In the genomic region with DNA sequence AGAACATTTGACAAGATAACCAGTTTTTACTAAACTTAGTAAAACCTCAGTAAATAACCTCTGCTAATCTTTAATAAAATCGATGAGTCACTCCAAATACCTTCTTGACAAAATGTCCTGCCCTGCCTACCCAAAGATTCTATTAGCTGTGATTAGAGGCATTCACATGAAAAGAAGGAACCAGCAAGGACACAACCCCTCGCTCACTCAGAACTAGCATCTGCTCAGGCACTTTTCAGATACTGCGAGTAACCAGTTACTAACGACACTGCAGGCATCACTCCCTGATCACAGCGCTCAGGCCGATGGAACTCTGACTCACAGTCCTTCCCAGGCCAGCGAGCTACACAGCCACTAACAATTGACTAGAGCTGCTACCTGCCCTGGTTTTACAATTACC, we compare ENCODE assay signal across 1 cellular context.
A peak's percentile ranks its signal among the peaks of the same experiment; 100 is the strongest.
TF ChIP-seq lines count a peak whose summit lies in the region.

No MANE protein-coding gene starts in this region.

TF ChIP-seq in SK-N-SH, 30 proteins besides CTCF, POLR2A, EP300 and RAD21:
- TF ChIP-seq RXRA (IDR thresholded peaks at IDR 0.05; ENCODE audit: borderline replicate concordance, low read depth) (no peak), MEF2A (IDR thresholded peaks at IDR 0.05; ENCODE audit: borderline replicate concordance, low read depth) (no peak), GATA2 (CRISPR knock-in tag; IDR thresholded peaks at IDR 0.05) (no peak), JUND (IDR thresholded peaks at IDR 0.05) (peak; percentile 73), RCOR1 (IDR thresholded peaks at IDR 0.05; ENCODE audit: low read length) (no peak), FOSL2 (IDR thresholded peaks at IDR 0.05; ENCODE audit: borderline replicate concordance, low read depth) (peak; percentile 52; the same call in 1 of the 2 replicates), TEAD4 (IDR thresholded peaks at IDR 0.05; ENCODE audit: borderline replicate concordance, insufficient read depth) (no peak), YY1 (IDR thresholded peaks at IDR 0.05; ENCODE audit: low read depth) (no peak), EZH2phosphoT487 (IDR thresholded peaks at IDR 0.05; ENCODE audit: borderline replicate concordance, low read depth) (no peak), RFX5 (IDR thresholded peaks at IDR 0.05; ENCODE audit: low read length) (no peak), SIN3A (IDR thresholded peaks at IDR 0.05; ENCODE audit: borderline replicate concordance, low read depth, low read length) (no peak), ELF1 (IDR thresholded peaks at IDR 0.05) (no peak), TAF1 (IDR thresholded peaks at IDR 0.05; ENCODE audit: borderline replicate concordance, low read depth, low read length) (no peak; the same call in 1 of the 2 replicates), NRF1 (IDR thresholded peaks at IDR 0.05; ENCODE audit: low read depth, low read length) (no peak), CHD2 (IDR thresholded peaks at IDR 0.05; ENCODE audit: low read length, partially characterized antibody) (no peak)
- TF ChIP-seq, protein P1, sequence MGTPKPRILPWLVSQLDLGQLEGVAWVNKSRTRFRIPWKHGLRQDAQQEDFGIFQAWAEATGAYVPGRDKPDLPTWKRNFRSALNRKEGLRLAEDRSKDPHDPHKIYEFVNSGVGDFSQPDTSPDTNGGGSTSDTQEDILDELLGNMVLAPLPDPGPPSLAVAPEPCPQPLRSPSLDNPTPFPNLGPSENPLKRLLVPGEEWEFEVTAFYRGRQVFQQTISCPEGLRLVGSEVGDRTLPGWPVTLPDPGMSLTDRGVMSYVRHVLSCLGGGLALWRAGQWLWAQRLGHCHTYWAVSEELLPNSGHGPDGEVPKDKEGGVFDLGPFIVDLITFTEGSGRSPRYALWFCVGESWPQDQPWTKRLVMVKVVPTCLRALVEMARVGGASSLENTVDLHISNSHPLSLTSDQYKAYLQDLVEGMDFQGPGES (IDR thresholded peaks at IDR 0.05; ENCODE audit: low read depth, low read length), result no peak
- TF ChIP-seq, protein P2, sequence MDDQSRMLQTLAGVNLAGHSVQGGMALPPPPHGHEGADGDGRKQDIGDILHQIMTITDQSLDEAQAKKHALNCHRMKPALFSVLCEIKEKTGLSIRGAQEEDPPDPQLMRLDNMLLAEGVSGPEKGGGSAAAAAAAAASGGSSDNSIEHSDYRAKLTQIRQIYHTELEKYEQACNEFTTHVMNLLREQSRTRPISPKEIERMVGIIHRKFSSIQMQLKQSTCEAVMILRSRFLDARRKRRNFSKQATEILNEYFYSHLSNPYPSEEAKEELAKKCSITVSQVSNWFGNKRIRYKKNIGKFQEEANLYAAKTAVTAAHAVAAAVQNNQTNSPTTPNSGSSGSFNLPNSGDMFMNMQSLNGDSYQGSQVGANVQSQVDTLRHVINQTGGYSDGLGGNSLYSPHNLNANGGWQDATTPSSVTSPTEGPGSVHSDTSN (IDR thresholded peaks at IDR 0.05), result 0 out of 2 replicates have a peak, but pooled peaks have one; percentile 4
